ENCODE assay signal across 20 cellular contexts in the genomic region with DNA sequence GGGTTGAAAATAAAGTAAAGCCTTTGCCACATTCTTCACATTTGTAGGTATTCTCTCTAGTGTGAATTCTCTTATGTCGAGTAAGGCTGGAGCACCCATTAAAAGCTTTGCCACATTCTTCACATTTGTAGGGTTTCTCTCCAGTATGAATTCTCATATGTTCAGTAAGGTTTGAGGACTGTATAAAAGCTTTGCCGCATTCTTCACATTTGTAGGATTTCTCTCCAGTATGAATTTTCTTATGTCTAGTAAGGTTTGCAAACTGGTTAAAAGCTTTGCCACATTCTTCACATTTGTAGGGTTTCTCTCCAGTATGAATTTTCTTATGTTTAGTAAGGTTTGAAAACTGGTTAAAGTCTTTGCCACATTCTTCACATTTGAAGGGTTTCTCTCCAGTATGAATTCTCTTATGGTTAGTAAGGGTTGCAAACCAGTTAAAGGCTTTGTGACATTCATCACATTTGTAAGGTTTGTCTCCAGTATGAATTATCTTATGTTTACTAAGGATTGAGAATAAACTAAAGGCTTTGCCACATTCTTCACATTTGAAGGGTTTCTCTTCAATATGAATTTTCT. TPM values are rescaled to one million over a fixed set of nuclear protein-coding genes. Genes with fewer than 3 reads are reported as not detected.
"Had no signal": no experiment of that assay in that cellular context is flagged by ENCODE, and none has a peak within 500 bp of the region (broad histone marks: within the 10 kb centered on the region; RNA-seq: fewer than 3 reads in every experiment).

No MANE protein-coding gene starts in this region.

- H3K79me2 ChIP-seq: hepatocyte had no signal

- H3K36me3 ChIP-seq: neutrophil had no signal

- H3K4me2 ChIP-seq: hepatocyte, smooth muscle cell had no signal

- H3K4me1 ChIP-seq: foreskin keratinocyte, psoas muscle, transverse colon had no signal

- H3K27ac ChIP-seq: foreskin keratinocyte, hepatocyte, left ventricle myocardium inferior, neutrophil, psoas muscle, thoracic aorta, transverse colon had no signal

- H3K27me3 ChIP-seq: foreskin keratinocyte, hepatocyte, neutrophil, transverse colon had no signal

- ATAC-seq: effector memory CD8-positive, alpha-beta T cell; foreskin keratinocyte; left cardiac atrium; mucosa of descending colon; naive thymus-derived CD8-positive, alpha-beta T cell; psoas muscle; stimulated activated naive CD8-positive, alpha-beta T cell treated with anti-CD3 and anti-CD28 coated beads, Interleukin-15, amount 100 ng/mL, for 72 hours had no signal

- H3K4me3 Mint-ChIP-seq: central memory CD8-positive, alpha-beta T cell; effector memory CD8-positive, alpha-beta T cell; naive thymus-derived CD8-positive, alpha-beta T cell; stimulated activated naive CD8-positive, alpha-beta T cell treated with anti-CD3 and anti-CD28 coated beads, Interleukin-15, amount 100 ng/mL, for 72 hours had no signal

- H3K27ac Mint-ChIP-seq: effector memory CD8-positive, alpha-beta T cell; naive thymus-derived CD8-positive, alpha-beta T cell; stimulated activated naive CD8-positive, alpha-beta T cell treated with anti-CD3 and anti-CD28 coated beads, Interleukin-15, amount 100 ng/mL, for 72 hours had no signal

- H3K4me3 ChIP-seq: hepatocyte, left ventricle myocardium inferior, mucosa of descending colon, psoas muscle, smooth muscle cell, thoracic aorta, transverse colon had no signal

- DNase-seq: effector memory CD8-positive, alpha-beta T cell; erythroblast; foreskin keratinocyte; head of caudate nucleus; kidney; left cardiac atrium; left ventricle myocardium inferior; mucosa of descending colon; naive thymus-derived CD8-positive, alpha-beta T cell; psoas muscle; retina; stimulated activated CD4-positive, alpha-beta T cell treated with anti-CD3 and anti-CD28 coated beads, Interleukin-2, amount 100 ng/mL, for 48 hours; stimulated activated naive CD8-positive, alpha-beta T cell treated with anti-CD3 and anti-CD28 coated beads, Interleukin-15, amount 100 ng/mL, for 72 hours; substantia nigra; transverse colon had no signal

- H3K4me1 Mint-ChIP-seq: stimulated activated naive CD8-positive, alpha-beta T cell treated with anti-CD3 and anti-CD28 coated beads, Interleukin-15, amount 100 ng/mL, for 72 hours had no signal

- H2AFZ ChIP-seq: hepatocyte had no signal

- H3K27me3 Mint-ChIP-seq: central memory CD8-positive, alpha-beta T cell; effector memory CD8-positive, alpha-beta T cell; naive thymus-derived CD8-positive, alpha-beta T cell; stimulated activated naive CD8-positive, alpha-beta T cell treated with anti-CD3 and anti-CD28 coated beads, Interleukin-15, amount 100 ng/mL, for 72 hours had no signal

RNA-seq across cellular contexts. Expression of gene ZNF680, which starts 41.4 kb away (rescaled TPM):
- total RNA-seq: hepatocyte, smooth muscle cell had no signal
- polyA plus RNA-seq: hepatocyte, smooth muscle cell had no signal
